In the genomic region with DNA sequence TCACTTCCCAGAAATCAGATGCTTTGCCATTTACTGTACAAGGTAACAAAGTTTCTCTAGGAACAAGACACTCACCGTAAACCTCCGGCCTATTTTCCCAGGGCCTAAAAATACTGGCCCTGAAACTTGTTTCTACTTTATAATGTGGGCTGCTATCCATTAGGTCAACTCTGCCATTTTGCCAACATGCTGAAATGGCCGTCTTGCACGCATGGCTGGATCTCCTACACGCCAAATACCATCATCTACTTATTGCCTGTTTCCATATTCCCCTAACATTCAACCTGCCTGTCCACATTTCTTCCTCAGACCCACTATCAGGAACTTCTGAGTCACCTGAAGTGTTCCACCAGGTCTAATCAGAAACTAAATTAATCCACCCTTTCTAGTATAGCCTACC, we compare ENCODE assay signal across 2 cellular contexts.
TF ChIP-seq lines count a peak whose summit lies in the region.

No MANE protein-coding gene starts in this region.

TF ChIP-seq in GM12891, 5 proteins besides CTCF, POLR2A, EP300 and RAD21 (continued from another document):
- no peak for TF ChIP-seq TAF1 (IDR thresholded peaks at IDR 0.05; ENCODE audit: low read depth, low read length)
- peak; percentile 61; the same call in 1 of the 2 replicates for TF ChIP-seq POLR2AphosphoS5 (IDR thresholded peaks at IDR 0.05; ENCODE audit: low read depth, low read length)
- no peak for TF ChIP-seq SPI1 (IDR thresholded peaks at IDR 0.05; ENCODE audit: low read depth, low read length)
- TF ChIP-seq POU2F2 (IDR thresholded peaks at IDR 0.05; ENCODE audit: low read depth, low read length) = no peak

TF ChIP-seq in GM12878, 131 proteins besides CTCF, POLR2A, EP300 and RAD21 (continued from another document):
- TF ChIP-seq POLR2AphosphoS5 (IDR thresholded peaks at IDR 0.05; ENCODE audit: low read length) = peak; percentile 47; the same call in 1 of the 2 replicates
- TF ChIP-seq SMARCA5 (IDR thresholded peaks at IDR 0.05) = no peak
